In the genomic region with DNA sequence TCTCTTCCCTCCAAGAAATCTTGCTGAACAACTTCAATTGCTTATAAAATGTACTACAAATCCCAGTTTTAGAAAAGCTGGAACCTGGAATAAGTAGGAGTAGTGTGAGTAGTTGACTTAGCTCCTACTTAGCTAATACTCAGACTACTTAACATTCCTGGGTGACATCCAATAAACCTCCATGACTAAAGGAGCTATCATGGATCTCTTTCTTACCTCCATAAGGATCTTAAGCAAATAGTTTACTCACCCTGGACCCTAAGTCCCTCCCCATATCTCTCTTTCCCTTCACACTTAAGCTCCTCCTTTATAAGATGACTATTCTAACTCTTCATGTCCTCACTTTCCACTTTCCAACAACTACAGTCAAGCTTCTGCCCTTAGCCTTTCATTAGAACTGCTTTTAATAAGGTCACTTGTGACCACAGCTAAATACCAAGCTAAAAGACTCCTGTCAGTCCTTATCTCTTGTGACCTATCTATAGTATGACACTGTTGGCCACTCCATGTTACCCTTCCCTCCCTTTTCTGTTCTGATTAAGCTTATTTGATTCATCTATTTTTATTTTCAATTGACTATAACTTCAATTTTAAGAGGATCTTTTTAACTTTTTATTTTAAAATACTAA, we compare ENCODE assay signal across 20 cellular contexts.
DNase-seq lines count a peak whose midpoint lies in the region; ATAC-seq, FAIRE-seq and TF ChIP-seq lines count a peak whose summit lies in the region.
"Had no signal": no experiment of that assay in that cellular context is flagged by ENCODE, and none has a peak within 500 bp of the region (broad histone marks: within the 10 kb centered on the region; RNA-seq: fewer than 3 reads in every experiment).

No MANE protein-coding gene starts in this region.

- H3K79me2 ChIP-seq in astrocyte (ENCODE audit: insufficient read depth, low read length): no peaks in the 10 kb centered on the region

- no peaks in the 10 kb centered on the region for H3K9me3 ChIP-seq in A549
- no peaks in the 10 kb centered on the region for H3K9me3 ChIP-seq in astrocyte (ENCODE audit: insufficient read depth, low read depth, low read length)
- H3K9me3 ChIP-seq in tibial nerve: no peaks in the 10 kb centered on the region
- H3K9me3 ChIP-seq: esophagus muscularis mucosa, thoracic aorta had no signal

- H3K27ac Mint-ChIP-seq in astrocyte (ENCODE audit: unreplicated experiment): no peak overlapping the region
- H3K27ac Mint-ChIP-seq: activated CD4-positive, alpha-beta memory T cell treated with anti-CD3 and anti-CD28 coated beads, Interleukin-2, amount 10 ng/mL, durations not matched to agents 7 days and 5 days; dendritic cell treated with granulocyte-macrophage colony-stimulating factor and Interleukin-4, amounts not matched to agents 40 ng/mL and 50 ng/mL, for 4 days; H9; IgD-negative memory B cell; nephron progenitor cell had no signal

- no peak overlapping the region for H2AFZ ChIP-seq in astrocyte (ENCODE audit: low read depth, low read length)

- CTCF ChIA-PET in A549 (lab: Yijun Ruan, JAX): interaction anchor here (0.8 to 1.4 kb wide), 5 partner anchors 13 to 1037 kb away, joined by 3 to 4 read pairs (median 3); no protein-coding TSS in a partner anchor

- H3K4me2 ChIP-seq in A549: no peak overlapping the region
- peak overlapping the region; percentile 21 for H3K4me2 ChIP-seq in astrocyte (ENCODE audit: low read length)

- H3K4me3 ChIP-seq in A549 (no peak overlapping the region), astrocyte (ENCODE audit: insufficient read depth, low read depth, low read length) (no peak overlapping the region), tibial nerve (no peak overlapping the region)
- H3K4me3 ChIP-seq: esophagus muscularis mucosa, SK-N-MC, thoracic aorta had no signal

- no peaks in the 10 kb centered on the region for H3K36me3 ChIP-seq in astrocyte (ENCODE audit: insufficient read depth, low read length)
- peaks cover 0 to 8% (median 0%) of the 10 kb centered on the region in 3 donors for H3K36me3 ChIP-seq in tibial nerve
- H3K36me3 ChIP-seq: esophagus muscularis mucosa, thoracic aorta had no signal

- no peaks in the 10 kb centered on the region for H3K27me3 Mint-ChIP-seq in astrocyte (ENCODE audit: low read depth, unreplicated experiment)
- H3K27me3 Mint-ChIP-seq: activated CD4-positive, alpha-beta memory T cell treated with anti-CD3 and anti-CD28 coated beads, Interleukin-2, amount 10 ng/mL, durations not matched to agents 7 days and 5 days; dendritic cell treated with granulocyte-macrophage colony-stimulating factor and Interleukin-4, amounts not matched to agents 40 ng/mL and 50 ng/mL, for 4 days; IgD-negative memory B cell had no signal

- peak; percentile 77 for ATAC-seq in A549
- ATAC-seq in GM21526 (IDR thresholded peaks at IDR 0.05; ENCODE audit: low FRiP score, unreplicated experiment): no peak
- ATAC-seq: right cardiac atrium had no signal

- H3K4me1 ChIP-seq in A549 (peaks cover 12% of the 10 kb centered on the region; the same call in 2 of the 3 replicates), astrocyte (ENCODE audit: insufficient read depth, low read length) (no peaks in the 10 kb centered on the region), tibial nerve (no peaks in the 10 kb centered on the region)
- H3K4me1 ChIP-seq: esophagus muscularis mucosa had no signal

- DNase-seq in A549 (ENCODE audit: low read depth in 1 of 2, low spot score in 1 of 2) (peak; percentile 6 to 37), HS-5 (ENCODE audit: low read depth) (peak; percentile 64), astrocyte (ENCODE audit: low read depth) (peak; percentile 82), iris pigment epithelial cell (ENCODE audit: low read depth) (peak; percentile 56), tibial nerve (ENCODE audit: low spot score in 2 of 2) (no peak), ACHN (no peak), GDM1 (lab: John Stamatoyannopoulos, UW) (no peak)
- DNase-seq: activated CD4-positive, alpha-beta memory T cell treated with anti-CD3 and anti-CD28 coated beads, Interleukin-2, amount 10 ng/mL, durations not matched to agents 7 days and 5 days; H9; NCI-H1048; NCI-H2171; nephron progenitor cell; right cardiac atrium; stimulated activated CD4-positive, alpha-beta T cell treated with anti-CD3 and anti-CD28 coated beads, Interleukin-2, amount 100 ng/mL, for 24 hours had no signal

- no peaks in the 10 kb centered on the region for H3K36me3 Mint-ChIP-seq in astrocyte (ENCODE audit: low read depth, unreplicated experiment)

- H3K9me3 Mint-ChIP-seq in astrocyte (ENCODE audit: unreplicated experiment): no peaks in the 10 kb centered on the region
- H3K9me3 Mint-ChIP-seq: activated CD4-positive, alpha-beta memory T cell treated with anti-CD3 and anti-CD28 coated beads, Interleukin-2, amount 10 ng/mL, durations not matched to agents 7 days and 5 days; dendritic cell treated with granulocyte-macrophage colony-stimulating factor and Interleukin-4, amounts not matched to agents 40 ng/mL and 50 ng/mL, for 4 days; H9; IgD-negative memory B cell; nephron progenitor cell had no signal

- TF ChIP-seq RAD21 in A549 (conservative IDR thresholded peaks at IDR 0.05 in 1 of 2, IDR thresholded peaks at IDR 0.05 in 1 of 2): no peak

- TF ChIP-seq POLR2A in A549 (IDR thresholded peaks at IDR 0.05; ENCODE audit: low read length) (no peak), tibial nerve (IDR thresholded peaks at IDR 0.05) (no peak)

- H3K4me1 Mint-ChIP-seq in astrocyte (ENCODE audit: low read depth, unreplicated experiment): no peaks in the 10 kb centered on the region
- H3K4me1 Mint-ChIP-seq: activated CD4-positive, alpha-beta memory T cell treated with anti-CD3 and anti-CD28 coated beads, Interleukin-2, amount 10 ng/mL, durations not matched to agents 7 days and 5 days; H9; IgD-negative memory B cell; nephron progenitor cell had no signal

- H3K27me3 ChIP-seq in astrocyte (ENCODE audit: insufficient read depth, low read length): no peaks in the 10 kb centered on the region
- no peaks in the 10 kb centered on the region for H3K27me3 ChIP-seq in tibial nerve
- H3K27me3 ChIP-seq: esophagus muscularis mucosa had no signal

- no peak overlapping the region for H3K9ac ChIP-seq in astrocyte (ENCODE audit: low read length)

- no peaks in the 10 kb centered on the region for H4K20me1 ChIP-seq in astrocyte (ENCODE audit: insufficient read depth, low read length)

- no peak overlapping the region for H3K4me3 Mint-ChIP-seq in astrocyte (ENCODE audit: unreplicated experiment)
- H3K4me3 Mint-ChIP-seq: activated CD4-positive, alpha-beta memory T cell treated with anti-CD3 and anti-CD28 coated beads, Interleukin-2, amount 10 ng/mL, durations not matched to agents 7 days and 5 days; dendritic cell treated with granulocyte-macrophage colony-stimulating factor and Interleukin-4, amounts not matched to agents 40 ng/mL and 50 ng/mL, for 4 days; H9; IgD-negative memory B cell; nephron progenitor cell had no signal

- POLR2A ChIA-PET in A549 (lab: Yijun Ruan, JAX): no interaction called here

- no peak for TF ChIP-seq EP300 in A549 (IDR thresholded peaks at IDR 0.05)
- TF ChIP-seq EP300 in tibial nerve (IDR thresholded peaks at IDR 0.05): no peak

- FAIRE-seq in A549 (lab: Jason Lieb, UNC): no peak
- FAIRE-seq in astrocyte (lab: Jason Lieb, UNC): peak; percentile 75

- in situ Hi-C loops in ACHN (cut with HindIII; ENCODE audit: low pct_ligation_motif_present, low pct_unique_long_range_greater_than_20kb, low sequenced_read_pairs): no loop called here

- H3K27ac ChIP-seq in A549 (no peak overlapping the region), astrocyte (ENCODE audit: low read depth, low read length) (no peak overlapping the region), tibial nerve (no peak overlapping the region)
- H3K27ac ChIP-seq: esophagus muscularis mucosa, SK-N-MC, thoracic aorta had no signal

- TF ChIP-seq CTCF in A549 (IDR thresholded peaks at IDR 0.05): no peak
- TF ChIP-seq CTCF in astrocyte (IDR thresholded peaks at IDR 0.05; ENCODE audit: insufficient read depth, low read depth, low read length): no peak
- TF ChIP-seq CTCF in tibial nerve (IDR thresholded peaks at IDR 0.05): no peak

TF ChIP-seq in A549, 52 proteins besides CTCF, POLR2A, EP300 and RAD21:
- TF ChIP-seq HOXA7 (CRISPR knock-in tag; IDR thresholded peaks at IDR 0.05) (no peak), HEYL (CRISPR knock-in tag; IDR thresholded peaks at IDR 0.05) (no peak), MAZ (IDR thresholded peaks at IDR 0.05; ENCODE audit: borderline replicate concordance, low read depth, low read length) (no peak), GATA3 (IDR thresholded peaks at IDR 0.05; ENCODE audit: borderline replicate concordance) (no peak; the same call in 1 of the 2 replicates), JUN (IDR thresholded peaks at IDR 0.05) (no peak), RNF2 (IDR thresholded peaks at IDR 0.05; ENCODE audit: borderline replicate concordance, low read depth) (no peak), HOXB5 (CRISPR knock-in tag; IDR thresholded peaks at IDR 0.05) (no peak), RFX5 (IDR thresholded peaks at IDR 0.05) (no peak)
- TF ChIP-seq, protein P1, sequence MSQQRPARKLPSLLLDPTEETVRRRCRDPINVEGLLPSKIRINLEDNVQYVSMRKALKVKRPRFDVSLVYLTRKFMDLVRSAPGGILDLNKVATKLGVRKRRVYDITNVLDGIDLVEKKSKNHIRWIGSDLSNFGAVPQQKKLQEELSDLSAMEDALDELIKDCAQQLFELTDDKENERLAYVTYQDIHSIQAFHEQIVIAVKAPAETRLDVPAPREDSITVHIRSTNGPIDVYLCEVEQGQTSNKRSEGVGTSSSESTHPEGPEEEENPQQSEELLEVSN (IDR thresholded peaks at IDR 0.05; ENCODE audit: borderline replicate concordance, low read depth): no peak

Comparison
In these comparisons a context has a peak if more than half of its experiments do, and no peak if none do; other contexts are left out.
1. DNase-seq: peak in A549 (2 of 2), HS-5 (single experiment), astrocyte (single experiment) and iris pigment epithelial cell (single experiment); none in tibial nerve (0 of 2), ACHN (single experiment) and GDM1 (single experiment).